Comparison of ENCODE assay signal across 1 cellular context in the genomic region with DNA sequence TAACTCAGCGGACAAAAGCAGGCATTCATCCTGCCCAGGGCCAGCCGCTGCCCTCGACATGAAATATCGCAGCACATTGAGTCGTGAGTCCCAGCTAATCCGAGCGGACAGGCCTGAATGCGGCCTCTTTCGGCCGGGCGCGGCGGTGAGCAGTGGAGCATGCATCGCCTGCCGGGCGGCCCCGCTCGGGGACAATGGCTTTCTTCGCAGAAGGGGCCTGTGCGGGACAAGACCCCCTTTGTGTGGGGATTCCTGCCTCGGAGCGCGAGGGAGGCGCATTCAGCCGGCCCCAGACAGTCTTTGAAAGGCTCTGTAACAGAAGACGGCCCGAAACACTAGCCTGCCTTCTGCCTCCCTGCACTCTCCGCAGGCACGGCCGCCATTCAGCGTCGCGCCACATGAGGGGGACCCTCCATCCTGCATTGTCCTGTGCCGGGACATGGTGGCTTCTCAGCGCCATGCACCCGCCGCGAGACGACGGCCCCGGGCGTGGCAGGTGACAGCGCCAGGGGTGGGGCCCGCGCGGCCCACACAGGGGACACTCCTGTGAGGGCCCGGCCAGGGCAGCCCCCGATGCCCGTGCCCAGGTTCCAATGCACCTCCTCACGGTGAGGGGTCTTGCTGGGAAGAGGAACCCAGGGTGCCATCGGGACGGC.
TF ChIP-seq lines count a peak whose summit lies in the region.

No MANE protein-coding gene starts in this region.

TF ChIP-seq in HepG2, 621 proteins besides CTCF, POLR2A, EP300 and RAD21:
- no peak for TF ChIP-seq NCOR1 (IDR thresholded peaks at IDR 0.05; ENCODE audit: borderline replicate concordance, low read length)
- no peak for TF ChIP-seq ZNF382 (CRISPR knock-in tag; IDR thresholded peaks at IDR 0.05; ENCODE audit: borderline replicate concordance)
- TF ChIP-seq GLI4 (CRISPR knock-in tag; IDR thresholded peaks at IDR 0.05; ENCODE audit: borderline replicate concordance) = no peak
- no peak for TF ChIP-seq PRPF4 (IDR thresholded peaks at IDR 0.05; ENCODE audit: low read depth, low read length, poor library complexity, severe bottlenecking)
- TF ChIP-seq GATA4 (IDR thresholded peaks at IDR 0.05; ENCODE audit: borderline replicate concordance, low read depth) = no peak
- TF ChIP-seq, protein P1, sequence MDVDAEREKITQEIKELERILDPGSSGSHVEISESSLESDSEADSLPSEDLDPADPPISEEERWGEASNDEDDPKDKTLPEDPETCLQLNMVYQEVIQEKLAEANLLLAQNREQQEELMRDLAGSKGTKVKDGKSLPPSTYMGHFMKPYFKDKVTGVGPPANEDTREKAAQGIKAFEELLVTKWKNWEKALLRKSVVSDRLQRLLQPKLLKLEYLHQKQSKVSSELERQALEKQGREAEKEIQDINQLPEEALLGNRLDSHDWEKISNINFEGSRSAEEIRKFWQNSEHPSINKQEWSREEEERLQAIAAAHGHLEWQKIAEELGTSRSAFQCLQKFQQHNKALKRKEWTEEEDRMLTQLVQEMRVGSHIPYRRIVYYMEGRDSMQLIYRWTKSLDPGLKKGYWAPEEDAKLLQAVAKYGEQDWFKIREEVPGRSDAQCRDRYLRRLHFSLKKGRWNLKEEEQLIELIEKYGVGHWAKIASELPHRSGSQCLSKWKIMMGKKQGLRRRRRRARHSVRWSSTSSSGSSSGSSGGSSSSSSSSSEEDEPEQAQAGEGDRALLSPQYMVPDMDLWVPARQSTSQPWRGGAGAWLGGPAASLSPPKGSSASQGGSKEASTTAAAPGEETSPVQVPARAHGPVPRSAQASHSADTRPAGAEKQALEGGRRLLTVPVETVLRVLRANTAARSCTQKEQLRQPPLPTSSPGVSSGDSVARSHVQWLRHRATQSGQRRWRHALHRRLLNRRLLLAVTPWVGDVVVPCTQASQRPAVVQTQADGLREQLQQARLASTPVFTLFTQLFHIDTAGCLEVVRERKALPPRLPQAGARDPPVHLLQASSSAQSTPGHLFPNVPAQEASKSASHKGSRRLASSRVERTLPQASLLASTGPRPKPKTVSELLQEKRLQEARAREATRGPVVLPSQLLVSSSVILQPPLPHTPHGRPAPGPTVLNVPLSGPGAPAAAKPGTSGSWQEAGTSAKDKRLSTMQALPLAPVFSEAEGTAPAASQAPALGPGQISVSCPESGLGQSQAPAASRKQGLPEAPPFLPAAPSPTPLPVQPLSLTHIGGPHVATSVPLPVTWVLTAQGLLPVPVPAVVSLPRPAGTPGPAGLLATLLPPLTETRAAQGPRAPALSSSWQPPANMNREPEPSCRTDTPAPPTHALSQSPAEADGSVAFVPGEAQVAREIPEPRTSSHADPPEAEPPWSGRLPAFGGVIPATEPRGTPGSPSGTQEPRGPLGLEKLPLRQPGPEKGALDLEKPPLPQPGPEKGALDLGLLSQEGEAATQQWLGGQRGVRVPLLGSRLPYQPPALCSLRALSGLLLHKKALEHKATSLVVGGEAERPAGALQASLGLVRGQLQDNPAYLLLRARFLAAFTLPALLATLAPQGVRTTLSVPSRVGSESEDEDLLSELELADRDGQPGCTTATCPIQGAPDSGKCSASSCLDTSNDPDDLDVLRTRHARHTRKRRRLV (CRISPR knock-in tag; IDR thresholded peaks at IDR 0.05) = no peak
- no peak for TF ChIP-seq ZKSCAN1 (IDR thresholded peaks at IDR 0.05; ENCODE audit: low read length)
- TF ChIP-seq, protein P2, sequence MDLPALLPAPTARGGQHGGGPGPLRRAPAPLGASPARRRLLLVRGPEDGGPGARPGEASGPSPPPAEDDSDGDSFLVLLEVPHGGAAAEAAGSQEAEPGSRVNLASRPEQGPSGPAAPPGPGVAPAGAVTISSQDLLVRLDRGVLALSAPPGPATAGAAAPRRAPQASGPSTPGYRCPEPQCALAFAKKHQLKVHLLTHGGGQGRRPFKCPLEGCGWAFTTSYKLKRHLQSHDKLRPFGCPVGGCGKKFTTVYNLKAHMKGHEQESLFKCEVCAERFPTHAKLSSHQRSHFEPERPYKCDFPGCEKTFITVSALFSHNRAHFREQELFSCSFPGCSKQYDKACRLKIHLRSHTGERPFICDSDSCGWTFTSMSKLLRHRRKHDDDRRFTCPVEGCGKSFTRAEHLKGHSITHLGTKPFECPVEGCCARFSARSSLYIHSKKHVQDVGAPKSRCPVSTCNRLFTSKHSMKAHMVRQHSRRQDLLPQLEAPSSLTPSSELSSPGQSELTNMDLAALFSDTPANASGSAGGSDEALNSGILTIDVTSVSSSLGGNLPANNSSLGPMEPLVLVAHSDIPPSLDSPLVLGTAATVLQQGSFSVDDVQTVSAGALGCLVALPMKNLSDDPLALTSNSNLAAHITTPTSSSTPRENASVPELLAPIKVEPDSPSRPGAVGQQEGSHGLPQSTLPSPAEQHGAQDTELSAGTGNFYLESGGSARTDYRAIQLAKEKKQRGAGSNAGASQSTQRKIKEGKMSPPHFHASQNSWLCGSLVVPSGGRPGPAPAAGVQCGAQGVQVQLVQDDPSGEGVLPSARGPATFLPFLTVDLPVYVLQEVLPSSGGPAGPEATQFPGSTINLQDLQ (CRISPR knock-in tag; IDR thresholded peaks at IDR 0.05) = no peak
- no peak for TF ChIP-seq ATF7-NPFF (CRISPR knock-in tag; IDR thresholded peaks at IDR 0.05; ENCODE audit: low read depth)
- no peak for TF ChIP-seq ZNF761 (CRISPR knock-in tag; conservative IDR thresholded peaks at IDR 0.05)
- TF ChIP-seq, protein P3, sequence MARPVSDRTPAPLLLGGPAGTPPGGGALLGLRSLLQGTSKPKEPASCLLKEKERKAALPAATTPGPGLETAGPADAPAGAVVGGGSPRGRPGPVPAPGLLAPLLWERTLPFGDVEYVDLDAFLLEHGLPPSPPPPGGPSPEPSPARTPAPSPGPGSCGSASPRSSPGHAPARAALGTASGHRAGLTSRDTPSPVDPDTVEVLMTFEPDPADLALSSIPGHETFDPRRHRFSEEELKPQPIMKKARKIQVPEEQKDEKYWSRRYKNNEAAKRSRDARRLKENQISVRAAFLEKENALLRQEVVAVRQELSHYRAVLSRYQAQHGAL (CRISPR knock-in tag; IDR thresholded peaks at IDR 0.05; ENCODE audit: not compliant biosample characterization) = no peak
- TF ChIP-seq ZNF792 (CRISPR knock-in tag; IDR thresholded peaks at IDR 0.05) = no peak
